In genomic region chr5:160539431-160539830, GRCh38 we compare ENCODE assay signal across 13 cellular contexts.
DNase-seq lines count a peak whose midpoint lies in the region; ATAC-seq and TF ChIP-seq lines count a peak whose summit lies in the region.
"Had no signal": no experiment of that assay in that cellular context is flagged by ENCODE, and none has a peak within 500 bp of the region (broad histone marks: within the 10 kb centered on the region; RNA-seq: fewer than 3 reads in every experiment).

No MANE protein-coding gene starts in this region.

- no peaks in the 10 kb centered on the region for H3K36me3 Mint-ChIP-seq in activated naive CD4-positive, alpha-beta T cell treated with anti-CD3 and anti-CD28 coated beads, Interleukin-2, amount 50 U/mL, for 72 hours
- no peaks in the 10 kb centered on the region for H3K36me3 Mint-ChIP-seq in chondrocyte (ENCODE audit: low read depth)
- H3K36me3 Mint-ChIP-seq: natural killer cell treated with Interleukin-12 subunit alpha and Interleukin-12 subunit beta and Interleukin-15 and Interleukin-18, amount 100 ng/mL, for 72 hours had no signal

- no peak overlapping the region for H3K27ac Mint-ChIP-seq in activated naive CD4-positive, alpha-beta T cell treated with anti-CD3 and anti-CD28 coated beads, Interleukin-2, amount 50 U/mL, for 72 hours
- H3K27ac Mint-ChIP-seq in chondrocyte (ENCODE audit: unreplicated experiment) = no peak overlapping the region
- H3K27ac Mint-ChIP-seq: activated B cell treated with CpG ODN at 0.5 μM for 24 hours; natural killer cell treated with Interleukin-12 subunit alpha and Interleukin-12 subunit beta and Interleukin-15 and Interleukin-18, amount 100 ng/mL, for 72 hours had no signal

- no peak for TF ChIP-seq CTCF in chondrocyte (IDR thresholded peaks at IDR 0.05)

- no peaks in the 10 kb centered on the region for H3K4me1 Mint-ChIP-seq in chondrocyte (ENCODE audit: low read depth)
- H3K4me1 Mint-ChIP-seq: activated B cell treated with CpG ODN at 0.5 μM for 24 hours had no signal

- no peak overlapping the region for H3K4me3 Mint-ChIP-seq in chondrocyte (ENCODE audit: unreplicated experiment)
- H3K4me3 Mint-ChIP-seq: activated B cell treated with CpG ODN at 0.5 μM for 24 hours; natural killer cell treated with Interleukin-12 subunit alpha and Interleukin-12 subunit beta and Interleukin-15 and Interleukin-18, amount 100 ng/mL, for 72 hours had no signal

- H3K9me3 Mint-ChIP-seq in activated naive CD4-positive, alpha-beta T cell treated with anti-CD3 and anti-CD28 coated beads, Interleukin-2, amount 50 U/mL, for 72 hours = no peaks in the 10 kb centered on the region
- H3K9me3 Mint-ChIP-seq in chondrocyte (ENCODE audit: low read depth) = no peaks in the 10 kb centered on the region
- H3K9me3 Mint-ChIP-seq: activated B cell treated with CpG ODN at 0.5 μM for 24 hours; natural killer cell treated with Interleukin-12 subunit alpha and Interleukin-12 subunit beta and Interleukin-15 and Interleukin-18, amount 100 ng/mL, for 72 hours had no signal

- peak; percentile 61 for DNase-seq in activated CD8-positive, alpha-beta memory T cell treated with anti-CD3 and anti-CD28 coated beads for 24 hours
- no peak for DNase-seq in activated CD8-positive, alpha-beta memory T cell treated with anti-CD3 and anti-CD28 coated beads, Interleukin-2, amount 50 U/mL, for 4 hours
- peak; percentile 55 to 63 for DNase-seq in activated naive CD4-positive, alpha-beta T cell treated with anti-CD3 and anti-CD28 coated beads, Interleukin-2, amount 50 U/mL, for 72 hours (ENCODE audit: low spot score in 2 of 2)
- DNase-seq in stimulated activated CD8-positive, alpha-beta memory T cell treated with anti-CD3 and anti-CD28 coated beads, Interleukin-15, amount 100 ng/mL, for 48 hours (ENCODE audit: low read depth in 2 of 2) = peak; percentile 63 to 67
- DNase-seq in RPMI8226 (no peak), chondrocyte (ENCODE audit: low spot score) (no peak)
- DNase-seq: activated B cell treated with CpG ODN at 0.5 μM for 24 hours, kidney, NCI-H2171 treated with DMSO at 0.1 percent for 48 hours, SHP77 had no signal

- H3K27me3 Mint-ChIP-seq in chondrocyte (ENCODE audit: low read depth) = peaks cover 16% of the 10 kb centered on the region

- ATAC-seq in HG02938 (IDR thresholded peaks at IDR 0.05; ENCODE audit: unreplicated experiment) (peak; percentile 41), GM19328 (IDR thresholded peaks at IDR 0.05; ENCODE audit: unreplicated experiment) (no peak)
- ATAC-seq in activated naive CD4-positive, alpha-beta T cell treated with anti-CD3 and anti-CD28 coated beads, Interleukin-2, amount 50 U/mL, for 72 hours = peak; percentile 96 to 97

Comparison
In these comparisons a context has a peak if more than half of its experiments do, and no peak if none do; other contexts are left out.
1. DNase-seq: peak in activated CD8-positive, alpha-beta memory T cell treated with anti-CD3 and anti-CD28 coated beads for 24 hours (single experiment), activated naive CD4-positive, alpha-beta T cell treated with anti-CD3 and anti-CD28 coated beads, Interleukin-2, amount 50 U/mL, for 72 hours (2 of 2) and stimulated activated CD8-positive, alpha-beta memory T cell treated with anti-CD3 and anti-CD28 coated beads, Interleukin-15, amount 100 ng/mL, for 48 hours (2 of 2); none in activated CD8-positive, alpha-beta memory T cell treated with anti-CD3 and anti-CD28 coated beads, Interleukin-2, amount 50 U/mL, for 4 hours (single experiment), RPMI8226 (single experiment) and chondrocyte (single experiment).